Comparison of ENCODE assay signal across 8 cellular contexts in genomic region chr14:61832783-61833182, GRCh38.
"Had no signal": no experiment of that assay in that cellular context is flagged by ENCODE, and none has a peak within 500 bp of the region (broad histone marks: within the 10 kb centered on the region; RNA-seq: fewer than 3 reads in every experiment).

No MANE protein-coding gene starts in this region.

- H3K4me1 ChIP-seq: HAP-1 had no signal

- H3K4me3 ChIP-seq: GM23248, HAP-1 had no signal

- H3K4me3 Mint-ChIP-seq: HFFc6 had no signal

- H3K9ac ChIP-seq: GM23248 had no signal

- ATAC-seq: HCT116 had no signal

- H3K27ac Mint-ChIP-seq: HFFc6 had no signal

- H3K36me3 ChIP-seq: HAP-1 had no signal

- H3K9me3 Mint-ChIP-seq: HFFc6 had no signal

- DNase-seq: GM23248, GOT3, H7, HFFc6, IMR-90 had no signal

- H2AFZ ChIP-seq: GM23248 had no signal

- H3K9me3 ChIP-seq: HAP-1 had no signal

- H3K27ac ChIP-seq: GM23248, HL-60 had no signal
